In genomic region chrX:74448669-74449068, GRCh38 we compare ENCODE assay signal across 28 cellular contexts. TPM values are rescaled to one million over a fixed set of nuclear protein-coding genes. Genes with fewer than 3 reads are reported as not detected.
"Had no signal": no experiment of that assay in that cellular context is flagged by ENCODE, and none has a peak within 500 bp of the region (broad histone marks: within the 10 kb centered on the region; RNA-seq: fewer than 3 reads in every experiment).

No MANE protein-coding gene starts in this region.

- H3K27me3 ChIP-seq: neutrophil, right atrium auricular region, right lobe of liver, sigmoid colon, stomach, thyroid gland, upper lobe of right lung, uterus had no signal

- H3K4me3 ChIP-seq: pancreas, prostate gland, right atrium auricular region, right lobe of liver, sigmoid colon, stomach, thoracic aorta, thyroid gland, tibial nerve, upper lobe of right lung, uterus had no signal

- H3K36me3 ChIP-seq: neutrophil, pancreas, prostate gland, right atrium auricular region, right lobe of liver, sigmoid colon, stomach, thoracic aorta, thyroid gland, tibial nerve, upper lobe of right lung, uterus had no signal

- H3K27me3 Mint-ChIP-seq: stimulated activated naive B cell treated with anti-CD40 and anti-IgM and Interleukin-4, amounts not matched to agents 10 μg/mL and 1 μg/mL and 100 μg/mL, for 72 hours; stimulated activated naive CD8-positive, alpha-beta T cell treated with anti-CD3 and anti-CD28 coated beads, Interleukin-15, Interleukin-2, amounts not matched to agents 100 ng/mL and 50 ng/mL, for 24 hours; type B pancreatic cell had no signal

- H3K9me3 ChIP-seq: neutrophil, pancreas, prostate gland, right atrium auricular region, right lobe of liver, sigmoid colon, stomach, thoracic aorta, thyroid gland, tibial nerve, upper lobe of right lung, uterus had no signal

- H3K4me1 ChIP-seq: pancreas, prostate gland, right atrium auricular region, right lobe of liver, sigmoid colon, thyroid gland, tibial nerve, upper lobe of right lung, uterus had no signal

- H3K27ac ChIP-seq: neutrophil, pancreas, prostate gland, right atrium auricular region, right lobe of liver, sigmoid colon, stomach, thoracic aorta, thyroid gland, tibial nerve, upper lobe of right lung, uterus had no signal

- H3K4me3 Mint-ChIP-seq: naive thymus-derived CD4-positive, alpha-beta T cell; natural killer cell; nephron; neural crest cell; stimulated activated effector memory CD8-positive, alpha-beta T cell treated with anti-CD3 and anti-CD28 coated beads, Interleukin-12 subunit alpha, Interleukin-12 subunit beta, amount 100 ng/mL, for 72 hours; stimulated activated naive B cell treated with anti-CD40 and anti-IgM and Interleukin-4, amounts not matched to agents 10 μg/mL and 1 μg/mL and 100 μg/mL, for 72 hours; stimulated activated naive CD8-positive, alpha-beta T cell treated with anti-CD3 and anti-CD28 coated beads, Interleukin-15, Interleukin-2, amounts not matched to agents 100 ng/mL and 50 ng/mL, for 24 hours; type B pancreatic cell had no signal

- H3K4me1 Mint-ChIP-seq: natural killer cell, neural crest cell had no signal

- DNase-seq: naive thymus-derived CD4-positive, alpha-beta T cell; natural killer cell; nucleus accumbens; pancreas; retina; right lobe of liver; sigmoid colon; small intestine; stimulated activated CD4-positive, alpha-beta T cell treated with anti-CD3 and anti-CD28 coated beads, Interleukin-15, amount 100 ng/mL, for 24 hours; stimulated activated CD4-positive, alpha-beta T cell treated with anti-CD3 and anti-CD28 coated beads, Interleukin-2, amount 100 ng/mL, for 24 hours; stimulated activated CD4-positive, alpha-beta T cell treated with anti-CD3 and anti-CD28 coated beads, Interleukin-2, amount 100 ng/mL, for 48 hours; stimulated activated CD4-positive, alpha-beta T cell treated with anti-CD3 and anti-CD28 coated beads, Interleukin-4, amount 100 ng/mL, for 24 hours; stimulated activated naive B cell treated with anti-CD40 and anti-IgM and Interleukin-4, amounts not matched to agents 10 μg/mL and 1 μg/mL and 100 μg/mL, for 72 hours; stimulated activated naive CD4-positive, alpha-beta T cell treated with Interleukin-2 at 50 U/mL for 16 hours; stomach; thyroid gland; upper lobe of right lung; uterus had no signal

- ATAC-seq: naive thymus-derived CD4-positive, alpha-beta T cell; natural killer cell; right lobe of liver; stimulated activated effector memory CD8-positive, alpha-beta T cell treated with anti-CD3 and anti-CD28 coated beads, Interleukin-12 subunit alpha, Interleukin-12 subunit beta, amount 100 ng/mL, for 72 hours; stimulated activated naive B cell treated with anti-CD40 and anti-IgM and Interleukin-4, amounts not matched to agents 10 μg/mL and 1 μg/mL and 100 μg/mL, for 72 hours; upper lobe of right lung had no signal

- H3K36me3 Mint-ChIP-seq: naive thymus-derived CD4-positive, alpha-beta T cell; natural killer cell; stimulated activated effector memory CD8-positive, alpha-beta T cell treated with anti-CD3 and anti-CD28 coated beads, Interleukin-12 subunit alpha, Interleukin-12 subunit beta, amount 100 ng/mL, for 72 hours; stimulated activated naive B cell treated with anti-CD40 and anti-IgM and Interleukin-4, amounts not matched to agents 10 μg/mL and 1 μg/mL and 100 μg/mL, for 72 hours; type B pancreatic cell had no signal

- H3K27ac Mint-ChIP-seq: natural killer cell; nephron; stimulated activated effector memory CD8-positive, alpha-beta T cell treated with anti-CD3 and anti-CD28 coated beads, Interleukin-12 subunit alpha, Interleukin-12 subunit beta, amount 100 ng/mL, for 72 hours; stimulated activated naive B cell treated with anti-CD40 and anti-IgM and Interleukin-4, amounts not matched to agents 10 μg/mL and 1 μg/mL and 100 μg/mL, for 72 hours; stimulated activated naive CD8-positive, alpha-beta T cell treated with anti-CD3 and anti-CD28 coated beads, Interleukin-15, Interleukin-2, amounts not matched to agents 100 ng/mL and 50 ng/mL, for 24 hours; type B pancreatic cell had no signal

- H3K9me3 Mint-ChIP-seq: naive thymus-derived CD4-positive, alpha-beta T cell; natural killer cell; nephron; neural crest cell; stimulated activated effector memory CD8-positive, alpha-beta T cell treated with anti-CD3 and anti-CD28 coated beads, Interleukin-12 subunit alpha, Interleukin-12 subunit beta, amount 100 ng/mL, for 72 hours; stimulated activated naive B cell treated with anti-CD40 and anti-IgM and Interleukin-4, amounts not matched to agents 10 μg/mL and 1 μg/mL and 100 μg/mL, for 72 hours; stimulated activated naive CD8-positive, alpha-beta T cell treated with anti-CD3 and anti-CD28 coated beads, Interleukin-15, Interleukin-2, amounts not matched to agents 100 ng/mL and 50 ng/mL, for 24 hours; type B pancreatic cell had no signal

RNA-seq across cellular contexts. Expression of gene SLC16A2, which starts 27.4 kb away (rescaled TPM):
- total RNA-seq: natural killer cell had no signal
